Comparison of ENCODE assay signal across 24 cellular contexts in genomic region chr9:97672403-97672802, GRCh38. TPM values are rescaled to one million over a fixed set of nuclear protein-coding genes. Genes with fewer than 3 reads are reported as not detected.
DNase-seq lines count a peak whose midpoint lies in the region; ATAC-seq and TF ChIP-seq lines count a peak whose summit lies in the region.
"Had no signal": no experiment of that assay in that cellular context is flagged by ENCODE, and none has a peak within 500 bp of the region (broad histone marks: within the 10 kb centered on the region; RNA-seq: fewer than 3 reads in every experiment).

No MANE protein-coding gene starts in this region.

- no peaks in the 10 kb centered on the region for H3K9me3 Mint-ChIP-seq in T-cell
- H3K9me3 Mint-ChIP-seq in activated T-cell treated with anti-CD3 and anti-CD28 coated beads, Interleukin-2, amount 50 U/mL, for 24 hours, result no peaks in the 10 kb centered on the region
- H3K9me3 Mint-ChIP-seq in activated CD8-positive, alpha-beta memory T cell treated with anti-CD3 and anti-CD28 coated beads, Interleukin-2, amount 10 ng/mL, durations not matched to agents 7 days and 5 days (ENCODE audit: low read depth), result no peaks in the 10 kb centered on the region
- H3K9me3 Mint-ChIP-seq: CD14-positive monocyte; CD4-positive, alpha-beta T cell; GM23338; H9; HFFc6 had no signal

- H3K27ac Mint-ChIP-seq in T-cell, result no peak overlapping the region
- no peak overlapping the region for H3K27ac Mint-ChIP-seq in activated T-cell treated with anti-CD3 and anti-CD28 coated beads, Interleukin-2, amount 50 U/mL, for 24 hours
- H3K27ac Mint-ChIP-seq in activated CD8-positive, alpha-beta memory T cell treated with anti-CD3 and anti-CD28 coated beads, Interleukin-2, amount 10 ng/mL, durations not matched to agents 7 days and 5 days, result no peak overlapping the region
- H3K27ac Mint-ChIP-seq: CD14-positive monocyte; CD4-positive, alpha-beta T cell; GM23338; H9; HFFc6 had no signal

- no peaks in the 10 kb centered on the region for H3K9me3 ChIP-seq in HEK293 (ENCODE audit: control insufficient read depth, insufficient read depth, low read depth, low read length)
- H3K9me3 ChIP-seq: A549; BE2C; BLaER1 treated with 17β-estradiol and CSF1 and Interleukin-3, amounts not matched to agents 10 nM and 100 nM had no signal

- no peaks in the 10 kb centered on the region for H3K4me1 ChIP-seq in HEK293 (ENCODE audit: control insufficient read depth, insufficient read depth, low read length)
- H3K4me1 ChIP-seq: A549 had no signal

- H3K36me3 ChIP-seq in HEK293 (ENCODE audit: control insufficient read depth in 2 of 2, insufficient read depth in 1 of 2, low read length in 2 of 2), result peaks cover 23 to 97% of the 10 kb centered on the region in 2 experiments

- TF ChIP-seq CTCF in HEK293 (tag by site-specific recombination; IDR thresholded peaks at IDR 0.05), result no peak

- no peak overlapping the region for H3K27ac ChIP-seq in HEK293 (ENCODE audit: extremely low read depth, low read depth, low read length)
- H3K27ac ChIP-seq: A549; BLaER1 treated with 17β-estradiol and CSF1 and Interleukin-3, amounts not matched to agents 10 nM and 100 nM had no signal

- H3K27me3 Mint-ChIP-seq in T-cell, result no peaks in the 10 kb centered on the region
- H3K27me3 Mint-ChIP-seq in activated T-cell treated with anti-CD3 and anti-CD28 coated beads, Interleukin-2, amount 50 U/mL, for 24 hours, result no peaks in the 10 kb centered on the region
- H3K27me3 Mint-ChIP-seq in activated CD8-positive, alpha-beta memory T cell treated with anti-CD3 and anti-CD28 coated beads, Interleukin-2, amount 10 ng/mL, durations not matched to agents 7 days and 5 days, result no peaks in the 10 kb centered on the region
- H3K27me3 Mint-ChIP-seq: CD4-positive, alpha-beta T cell had no signal

- H3K4me3 Mint-ChIP-seq in T-cell, result no peak overlapping the region
- H3K4me3 Mint-ChIP-seq in activated T-cell treated with anti-CD3 and anti-CD28 coated beads, Interleukin-2, amount 50 U/mL, for 24 hours, result no peak overlapping the region
- H3K4me3 Mint-ChIP-seq in activated CD8-positive, alpha-beta memory T cell treated with anti-CD3 and anti-CD28 coated beads, Interleukin-2, amount 10 ng/mL, durations not matched to agents 7 days and 5 days, result no peak overlapping the region
- H3K4me3 Mint-ChIP-seq: CD14-positive monocyte; CD4-positive, alpha-beta T cell; GM23338; H9; HFFc6 had no signal

- POLR2A ChIA-PET in HEK293 (lab: Yijun Ruan, JAX), result no interaction called here
- POLR2A ChIA-PET in T-cell (lab: Charles Lee), result interaction anchor here in 1 of 2 donors (0.7 kb wide), 1 partner anchor 17 kb away, joined by 3 read pairs; no protein-coding TSS in a partner anchor

- H3K4me3 ChIP-seq in HEK293 (ENCODE audit: low read depth, low read length), result no peak overlapping the region
- H3K4me3 ChIP-seq: A549; BLaER1 treated with 17β-estradiol and CSF1 and Interleukin-3, amounts not matched to agents 10 nM and 100 nM; GM23338 had no signal

- peaks cover 59% of the 10 kb centered on the region for H3K36me3 Mint-ChIP-seq in T-cell
- peaks cover 96% of the 10 kb centered on the region for H3K36me3 Mint-ChIP-seq in activated T-cell treated with anti-CD3 and anti-CD28 coated beads, Interleukin-2, amount 50 U/mL, for 24 hours (ENCODE audit: low read depth)
- H3K36me3 Mint-ChIP-seq in activated CD8-positive, alpha-beta memory T cell treated with anti-CD3 and anti-CD28 coated beads, Interleukin-2, amount 10 ng/mL, durations not matched to agents 7 days and 5 days, result peaks cover 54% of the 10 kb centered on the region

- CTCF ChIA-PET in HEK293 (lab: Yijun Ruan, JAX), result interaction anchor here (0.6 to 1.2 kb wide), 2 partner anchors 218 to 1797 kb away, joined by 3 to 4 read pairs; partner anchors contain the start of gene ERCC6L2
- CTCF ChIA-PET in T-cell (lab: Charles Lee), result interaction anchor here in 1 of 2 donors (0.5 to 1.2 kb wide), 2 partner anchors 13 to 1624 kb away, joined by 4 to 6 read pairs; no protein-coding TSS in a partner anchor
- CTCF ChIA-PET in activated CD8-positive, alpha-beta memory T cell treated with anti-CD3 and anti-CD28 coated beads, Interleukin-2, amount 10 ng/mL, durations not matched to agents 7 days and 5 days (lab: Charles Lee), result no interaction called here

- ATAC-seq in T-cell (replicated peaks in 1 of 4), result no peak
- no peak for ATAC-seq in activated CD8-positive, alpha-beta memory T cell treated with anti-CD3 and anti-CD28 coated beads, Interleukin-2, amount 10 ng/mL, durations not matched to agents 7 days and 5 days
- ATAC-seq: A549, GM23338, HCT116 had no signal

- DNase-seq in NCI-H146 (lab: John Stamatoyannopoulos, UW) (peak; percentile 2), NCI-H146 treated with DMSO at 0.1 percent for 48 hours (lab: John Stamatoyannopoulos, UW; ENCODE audit: unreplicated experiment) (no peak), NCI-H69 (lab: John Stamatoyannopoulos, UW) (peak; percentile 82), T-cell (no peak)
- DNase-seq in activated T-cell treated with anti-CD3 and anti-CD28 coated beads, Interleukin-2, amount 50 U/mL, for 24 hours, result no peak
- no peak for DNase-seq in activated CD8-positive, alpha-beta memory T cell treated with anti-CD3 and anti-CD28 coated beads, Interleukin-2, amount 10 ng/mL, durations not matched to agents 7 days and 5 days
- DNase-seq: 8988T; ACHN; AML-193; BE2C; Calu3; CD4-positive, alpha-beta T cell; COR-L47; DMS53; DMS79 treated with DMSO at 0.1 percent for 48 hours; GF-D8; H9; HFFc6 had no signal

- peaks cover 0 to 6% (median 2%) of the 10 kb centered on the region in 3 donors for H3K4me1 Mint-ChIP-seq in T-cell
- peaks cover 23% of the 10 kb centered on the region for H3K4me1 Mint-ChIP-seq in activated T-cell treated with anti-CD3 and anti-CD28 coated beads, Interleukin-2, amount 50 U/mL, for 24 hours (ENCODE audit: low read depth)
- H3K4me1 Mint-ChIP-seq in activated CD8-positive, alpha-beta memory T cell treated with anti-CD3 and anti-CD28 coated beads, Interleukin-2, amount 10 ng/mL, durations not matched to agents 7 days and 5 days, result peaks cover 7% of the 10 kb centered on the region
- H3K4me1 Mint-ChIP-seq: CD14-positive monocyte, GM23338, H9 had no signal

TF ChIP-seq in HEK293, 187 proteins besides CTCF, POLR2A, EP300 and RAD21:
- TF ChIP-seq SP7 (tag by site-specific recombination; IDR thresholded peaks at IDR 0.05), result peak; percentile 77
- TF ChIP-seq ZBTB1 (tag by site-specific recombination; IDR thresholded peaks at IDR 0.05), result no peak

RNA-seq across cellular contexts. Expression of gene XPA, which starts 24.7 kb away (rescaled TPM):
- total RNA-seq in T-cell, result 10 to 100 TPM; 21.7 to 24.5 (median 23.3) TPM
- 10 to 100 TPM in 1 of 2 experiments, 1 to 10 TPM in 1; 7.8 to 11.8 TPM for total RNA-seq in activated CD8-positive, alpha-beta memory T cell treated with anti-CD3 and anti-CD28 coated beads, Interleukin-2, amount 10 ng/mL, durations not matched to agents 7 days and 5 days

RNA-seq across cellular contexts. Expression of gene NCBP1, which starts 38.8 kb away (rescaled TPM):
- 10 to 100 TPM; 31.9 to 38.7 (median 33.8) TPM for total RNA-seq in T-cell
- 10 to 100 TPM; 41.8 to 42.8 TPM for total RNA-seq in activated CD8-positive, alpha-beta memory T cell treated with anti-CD3 and anti-CD28 coated beads, Interleukin-2, amount 10 ng/mL, durations not matched to agents 7 days and 5 days

RNA-seq across cellular contexts. Expression of gene TSTD2, which starts 39.2 kb away (rescaled TPM):
- total RNA-seq in T-cell, result 10 to 100 TPM; 15.4 to 24.0 (median 17.9) TPM
- 10 to 100 TPM; 12.6 to 15.0 TPM for total RNA-seq in activated CD8-positive, alpha-beta memory T cell treated with anti-CD3 and anti-CD28 coated beads, Interleukin-2, amount 10 ng/mL, durations not matched to agents 7 days and 5 days

Comparison
In these comparisons a context has a peak if more than half of its experiments do, and no peak if none do; other contexts are left out.
1. DNase-seq: peak in NCI-H146 (single experiment) and NCI-H69 (single experiment); none in NCI-H146 treated with DMSO at 0.1 percent for 48 hours (single experiment), T-cell (0 of 34), activated T-cell treated with anti-CD3 and anti-CD28 coated beads, Interleukin-2, amount 50 U/mL, for 24 hours (single experiment) and activated CD8-positive, alpha-beta memory T cell treated with anti-CD3 and anti-CD28 coated beads, Interleukin-2, amount 10 ng/mL, durations not matched to agents 7 days and 5 days (single experiment).